13 cellular contexts compared by ENCODE assay signal in the genomic region with DNA sequence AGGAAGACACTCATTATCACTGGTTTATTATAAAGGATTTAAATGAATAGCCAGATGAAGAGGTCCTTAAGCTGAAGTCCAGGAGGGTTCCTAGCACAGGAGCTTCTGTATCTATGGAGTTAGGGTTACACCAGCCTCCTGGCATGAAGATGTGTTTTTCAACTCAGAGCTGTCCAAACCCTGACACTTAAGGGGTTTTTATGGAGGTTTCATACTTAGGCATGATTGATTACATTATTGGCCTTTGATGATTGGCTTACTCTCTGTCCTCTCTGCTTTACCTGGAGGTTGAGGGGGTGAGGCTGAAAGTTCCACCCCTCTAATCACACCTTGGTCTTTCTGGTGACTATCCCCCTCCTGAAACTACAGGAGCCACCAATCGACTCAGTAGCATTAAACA.
DNase-seq lines count a peak whose midpoint lies in the region; ATAC-seq, FAIRE-seq and TF ChIP-seq lines count a peak whose summit lies in the region.
"Had no signal": no experiment of that assay in that cellular context is flagged by ENCODE, and none has a peak within 500 bp of the region (broad histone marks: within the 10 kb centered on the region; RNA-seq: fewer than 3 reads in every experiment).

No MANE protein-coding gene starts in this region.

- peaks cover 53% of the 10 kb centered on the region for H3K36me3 Mint-ChIP-seq in activated CD8-positive, alpha-beta memory T cell treated with anti-CD3 and anti-CD28 coated beads, Interleukin-2, amount 10 ng/mL, durations not matched to agents 7 days and 5 days
- H3K36me3 Mint-ChIP-seq in IgD-negative memory B cell: peaks cover 9% of the 10 kb centered on the region
- H3K36me3 Mint-ChIP-seq in progenitor cell of endocrine pancreas (ENCODE audit: insufficient read depth): peaks cover 7% of the 10 kb centered on the region

- no peak for TF ChIP-seq POLR2A in adrenal gland (IDR thresholded peaks at IDR 0.05)

- peaks cover 14 to 46% of the 10 kb centered on the region in 2 donors for H3K36me3 ChIP-seq in ascending aorta
- peaks cover 0 to 21% of the 10 kb centered on the region in 2 donors for H3K36me3 ChIP-seq in adrenal gland (replicated peaks in 1 of 2)
- H3K36me3 ChIP-seq: ovary had no signal

- peak; percentile 6 for ATAC-seq in activated CD8-positive, alpha-beta memory T cell treated with anti-CD3 and anti-CD28 coated beads, Interleukin-2, amount 10 ng/mL, durations not matched to agents 7 days and 5 days
- ATAC-seq in GM21367 (IDR thresholded peaks at IDR 0.05; ENCODE audit: unreplicated experiment): no peak
- ATAC-seq: upper lobe of right lung had no signal

- no peak for FAIRE-seq in urothelium cell line (lab: Jason Lieb, UNC)

- H3K27ac ChIP-seq in ascending aorta (peak overlapping the region; percentile 7 to 26), adrenal gland (peak overlapping the region in 1 of 5 donors; percentile 66)
- H3K27ac ChIP-seq: ovary, Peyer's patch, upper lobe of right lung had no signal

- no peak for DNase-seq in activated CD8-positive, alpha-beta memory T cell treated with anti-CD3 and anti-CD28 coated beads, Interleukin-2, amount 10 ng/mL, durations not matched to agents 7 days and 5 days
- DNase-seq in activated CD8-positive, alpha-beta memory T cell treated with anti-CD3 and anti-CD28 coated beads, Interleukin-2, amount 50 U/mL, for 4 hours: no peak
- DNase-seq in ascending aorta (ENCODE audit: low spot score in 2 of 2): no peak
- no peak for DNase-seq in progenitor cell of endocrine pancreas (ENCODE audit: low spot score, unreplicated experiment)
- DNase-seq in adrenal gland: no peak
- no peak for DNase-seq in urothelium cell line (ENCODE audit: low spot score)
- DNase-seq: mesenchymal stem cell, NCI-H1092 treated with DMSO at 0.1 percent for 48 hours, ovary, Peyer's patch, upper lobe of right lung had no signal

- TF ChIP-seq CTCF in ascending aorta (IDR thresholded peaks at IDR 0.05): no peak
- no peak for TF ChIP-seq CTCF in progenitor cell of endocrine pancreas (IDR thresholded peaks at IDR 0.05; ENCODE audit: unreplicated experiment)
- TF ChIP-seq CTCF in adrenal gland (IDR thresholded peaks at IDR 0.05): no peak

- H3K4me3 ChIP-seq in ascending aorta (peak overlapping the region in 1 of 2 donors; percentile 23), adrenal gland (no peak overlapping the region)
- H3K4me3 ChIP-seq: ovary, Peyer's patch, upper lobe of right lung had no signal

- intact Hi-C loops in ascending aorta (cut with DNase I) (no loop called here), adrenal gland (cut with DNase I) (no loop called here)

- H3K27me3 Mint-ChIP-seq in activated CD8-positive, alpha-beta memory T cell treated with anti-CD3 and anti-CD28 coated beads, Interleukin-2, amount 10 ng/mL, durations not matched to agents 7 days and 5 days: no peaks in the 10 kb centered on the region
- H3K27me3 Mint-ChIP-seq in IgD-negative memory B cell (no peaks in the 10 kb centered on the region), progenitor cell of endocrine pancreas (no peaks in the 10 kb centered on the region)

- H3K9me3 ChIP-seq in ascending aorta: no peaks in the 10 kb centered on the region
- H3K9me3 ChIP-seq in adrenal gland (replicated peaks in 1 of 3): no peaks in the 10 kb centered on the region
- H3K9me3 ChIP-seq: ovary, Peyer's patch, upper lobe of right lung had no signal

- H3K4me3 Mint-ChIP-seq in activated CD8-positive, alpha-beta memory T cell treated with anti-CD3 and anti-CD28 coated beads, Interleukin-2, amount 10 ng/mL, durations not matched to agents 7 days and 5 days: no peak overlapping the region
- H3K4me3 Mint-ChIP-seq in IgD-negative memory B cell: peak overlapping the region in 3 of 4 donors; percentile 11 to 37 (median 31)
- no peak overlapping the region for H3K4me3 Mint-ChIP-seq in progenitor cell of endocrine pancreas (ENCODE audit: low read depth)

- 18 to 62% (median 49%) methylated on average over 1 of the region's 1 CpG for WGBS in adrenal gland, 4 donors

- H3K27me3 ChIP-seq in ascending aorta (no peaks in the 10 kb centered on the region), adrenal gland (no peaks in the 10 kb centered on the region)
- H3K27me3 ChIP-seq: ovary, Peyer's patch, upper lobe of right lung had no signal

- H3K9me3 Mint-ChIP-seq in activated CD8-positive, alpha-beta memory T cell treated with anti-CD3 and anti-CD28 coated beads, Interleukin-2, amount 10 ng/mL, durations not matched to agents 7 days and 5 days (ENCODE audit: low read depth): no peaks in the 10 kb centered on the region
- no peaks in the 10 kb centered on the region for H3K9me3 Mint-ChIP-seq in IgD-negative memory B cell
- no peaks in the 10 kb centered on the region for H3K9me3 Mint-ChIP-seq in progenitor cell of endocrine pancreas (ENCODE audit: low read depth)

- CTCF ChIA-PET in activated CD8-positive, alpha-beta memory T cell treated with anti-CD3 and anti-CD28 coated beads, Interleukin-2, amount 10 ng/mL, durations not matched to agents 7 days and 5 days (lab: Charles Lee): interaction anchor here (1.0 to 1.5 kb wide), 2 partner anchors 39 to 91 kb away, joined by 3 to 5 read pairs; no protein-coding TSS in a partner anchor

- H3K4me1 Mint-ChIP-seq in activated CD8-positive, alpha-beta memory T cell treated with anti-CD3 and anti-CD28 coated beads, Interleukin-2, amount 10 ng/mL, durations not matched to agents 7 days and 5 days: peaks cover 81% of the 10 kb centered on the region
- H3K4me1 Mint-ChIP-seq in IgD-negative memory B cell (peaks cover 52 to 65% (median 58%) of the 10 kb centered on the region in 3 donors), progenitor cell of endocrine pancreas (ENCODE audit: low read depth) (peaks cover 33% of the 10 kb centered on the region)

- H3K27ac Mint-ChIP-seq in activated CD8-positive, alpha-beta memory T cell treated with anti-CD3 and anti-CD28 coated beads, Interleukin-2, amount 10 ng/mL, durations not matched to agents 7 days and 5 days: peak overlapping the region; percentile 87
- peak overlapping the region in 1 of 3 donors; percentile 46 for H3K27ac Mint-ChIP-seq in IgD-negative memory B cell
- H3K27ac Mint-ChIP-seq in progenitor cell of endocrine pancreas: peak overlapping the region; percentile 76

- peaks cover 17 to 69% of the 10 kb centered on the region in 2 donors for H3K4me1 ChIP-seq in ascending aorta
- H3K4me1 ChIP-seq in adrenal gland (replicated peaks in 1 of 2): peaks cover 50 to 100% of the 10 kb centered on the region in 2 donors

Comparison
In these comparisons a context has a peak if more than half of its experiments do, and no peak if none do; other contexts are left out.
1. H3K4me3 Mint-ChIP-seq: peak in IgD-negative memory B cell (3 of 4); none in activated CD8-positive, alpha-beta memory T cell treated with anti-CD3 and anti-CD28 coated beads, Interleukin-2, amount 10 ng/mL, durations not matched to agents 7 days and 5 days (single experiment) and progenitor cell of endocrine pancreas (single experiment).